ENCODE assay signal across 10 cellular contexts in the genomic region with DNA sequence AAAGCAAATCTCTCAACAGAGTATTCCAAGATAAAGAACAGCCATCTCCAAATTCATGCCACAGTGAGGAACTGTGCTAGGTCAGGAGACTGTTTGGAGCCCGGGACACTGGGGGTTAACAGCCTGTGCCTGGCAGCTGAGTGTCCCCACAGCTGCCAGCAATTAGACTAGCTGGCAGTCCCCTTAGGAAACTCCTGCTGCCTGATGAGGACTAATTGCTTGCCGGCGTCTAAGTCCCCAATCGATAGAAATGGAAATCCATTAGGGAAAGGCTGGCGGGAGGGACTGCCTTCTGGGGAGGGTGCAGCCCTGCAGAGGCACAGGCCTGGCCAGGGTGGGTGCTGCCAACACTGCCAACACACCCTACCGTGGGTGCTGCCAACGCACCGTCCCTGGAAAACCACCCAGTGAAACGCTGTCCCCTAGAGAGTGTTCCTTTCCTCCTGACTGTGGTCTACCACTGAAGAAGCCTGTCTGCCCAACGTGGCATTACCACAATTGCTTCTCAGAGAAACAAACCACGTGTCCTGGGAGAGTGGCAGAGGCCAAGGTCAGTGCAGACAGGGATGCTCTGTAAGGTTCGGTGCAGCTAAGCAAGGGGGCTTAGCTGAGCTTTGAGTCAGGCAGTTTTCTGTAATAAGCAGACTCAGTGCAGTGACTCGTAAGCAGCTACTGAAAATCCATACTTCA.
DNase-seq lines count a peak whose midpoint lies in the region; ATAC-seq lines count a peak whose summit lies in the region.
"Had no signal": no experiment of that assay in that cellular context is flagged by ENCODE, and none has a peak within 500 bp of the region (broad histone marks: within the 10 kb centered on the region; RNA-seq: fewer than 3 reads in every experiment).

No MANE protein-coding gene starts in this region.

- no peaks in the 10 kb centered on the region for H3K36me3 Mint-ChIP-seq in activated naive CD4-positive, alpha-beta T cell treated with anti-CD3 and anti-CD28 coated beads for 36 hours (ENCODE audit: low read depth)

- no peaks in the 10 kb centered on the region for H3K4me1 Mint-ChIP-seq in activated naive CD4-positive, alpha-beta T cell treated with anti-CD3 and anti-CD28 coated beads for 36 hours (ENCODE audit: low read depth)
- H3K4me1 Mint-ChIP-seq: activated CD4-positive, alpha-beta T cell treated with anti-CD3 and anti-CD28 coated beads, Interleukin-2, amount 10 ng/mL, durations not matched to agents 7 days and 5 days; central memory CD8-positive, alpha-beta T cell had no signal

- H3K9me3 Mint-ChIP-seq in activated naive CD4-positive, alpha-beta T cell treated with anti-CD3 and anti-CD28 coated beads for 36 hours = peaks cover 7% of the 10 kb centered on the region
- H3K9me3 Mint-ChIP-seq: central memory CD8-positive, alpha-beta T cell had no signal

- H3K27ac Mint-ChIP-seq in activated naive CD4-positive, alpha-beta T cell treated with anti-CD3 and anti-CD28 coated beads for 36 hours = no peak overlapping the region
- H3K27ac Mint-ChIP-seq: activated CD4-positive, alpha-beta T cell treated with anti-CD3 and anti-CD28 coated beads, Interleukin-2, amount 10 ng/mL, durations not matched to agents 7 days and 5 days had no signal

- DNase-seq in M059J (ENCODE audit: low read depth) = peak; percentile 24
- peak; percentile 65 for DNase-seq in NCI-H774 (lab: John Stamatoyannopoulos, UW)
- no peak for DNase-seq in Right ventricle myocardium superior
- DNase-seq in retina = peak; percentile 92
- no peak for DNase-seq in dedifferentiated amniotic fluid mesenchymal stem cell (ENCODE audit: extremely low spot score)
- no peak for DNase-seq in effector CD8-positive, alpha-beta T cell (lab: John Stamatoyannopoulos, UW)
- DNase-seq in activated naive CD4-positive, alpha-beta T cell treated with anti-CD3 and anti-CD28 coated beads for 36 hours = no peak
- DNase-seq: activated CD4-positive, alpha-beta T cell treated with anti-CD3 and anti-CD28 coated beads, Interleukin-2, amount 10 ng/mL, durations not matched to agents 7 days and 5 days had no signal

- CTCF ChIA-PET in activated naive CD4-positive, alpha-beta T cell treated with anti-CD3 and anti-CD28 coated beads for 36 hours (lab: Charles Lee) = no interaction called here

- intact Hi-C loops in Right ventricle myocardium superior (cut with DNase I) = no loop called here
- intact Hi-C loops in activated naive CD4-positive, alpha-beta T cell treated with anti-CD3 and anti-CD28 coated beads for 36 hours (cut with micrococcal nuclease) = no loop called here

- H3K4me3 Mint-ChIP-seq in activated naive CD4-positive, alpha-beta T cell treated with anti-CD3 and anti-CD28 coated beads for 36 hours = no peak overlapping the region
- H3K4me3 Mint-ChIP-seq: activated CD4-positive, alpha-beta T cell treated with anti-CD3 and anti-CD28 coated beads, Interleukin-2, amount 10 ng/mL, durations not matched to agents 7 days and 5 days; central memory CD8-positive, alpha-beta T cell had no signal

- peak; percentile 75 for ATAC-seq in Right ventricle myocardium superior (ENCODE audit: poor library complexity)
- ATAC-seq in GM21526 (IDR thresholded peaks at IDR 0.05; ENCODE audit: low FRiP score, unreplicated experiment) = no peak

- no peaks in the 10 kb centered on the region for H3K27me3 Mint-ChIP-seq in activated naive CD4-positive, alpha-beta T cell treated with anti-CD3 and anti-CD28 coated beads for 36 hours (ENCODE audit: low read depth)
- H3K27me3 Mint-ChIP-seq: activated CD4-positive, alpha-beta T cell treated with anti-CD3 and anti-CD28 coated beads, Interleukin-2, amount 10 ng/mL, durations not matched to agents 7 days and 5 days had no signal

Comparison
In these comparisons a context has a peak if more than half of its experiments do, and no peak if none do; other contexts are left out.
1. DNase-seq: peak in M059J (single experiment), NCI-H774 (single experiment) and retina (single experiment); none in Right ventricle myocardium superior (single experiment), dedifferentiated amniotic fluid mesenchymal stem cell (single experiment), effector CD8-positive, alpha-beta T cell (single experiment) and activated naive CD4-positive, alpha-beta T cell treated with anti-CD3 and anti-CD28 coated beads for 36 hours (single experiment).